Comparison of ENCODE assay signal across 9 cellular contexts in genomic region chr2:193966590-193966989, GRCh38.
DNase-seq lines count a peak whose midpoint lies in the region; ATAC-seq and TF ChIP-seq lines count a peak whose summit lies in the region.
"Had no signal": no experiment of that assay in that cellular context is flagged by ENCODE, and none has a peak within 500 bp of the region (broad histone marks: within the 10 kb centered on the region; RNA-seq: fewer than 3 reads in every experiment).

No MANE protein-coding gene starts in this region.

- H3K4me1 ChIP-seq in left lung = no peaks in the 10 kb centered on the region

- in situ Hi-C loops in brain microvascular endothelial cell (cut with HindIII; ENCODE audit: low pct_ligation_motif_present, low sequenced_read_pairs) (no loop called here), KBM-7 (cut with MboI; ENCODE audit: low pct_unique_long_range_greater_than_20kb, low sequenced_read_pairs) (no loop called here)

- H3K4me3 ChIP-seq in brain microvascular endothelial cell (ENCODE audit: low read depth, low read length) (no peak overlapping the region), left lung (no peak overlapping the region)

- H3K27me3 ChIP-seq in brain microvascular endothelial cell (replicated peaks) (no peaks in the 10 kb centered on the region), left lung (no peaks in the 10 kb centered on the region)

- intact Hi-C loops in left lung (cut with DNase I) = no loop called here

- DNase-seq in DMS53 (lab: John Stamatoyannopoulos, UW) (peak; percentile 83), M059J (ENCODE audit: low read depth) (peak; percentile 68), brain microvascular endothelial cell (peak; percentile 68), left lung (no peak), SK-N-DZ (ENCODE audit: low spot score) (no peak), KBM-7 (no peak), HEK293T (ENCODE audit: extremely low spot score) (no peak)
- no peak for DNase-seq in central memory CD4-positive, alpha-beta T cell
- DNase-seq: NCI-H1436 treated with DMSO at 0.1 percent for 48 hours had no signal

- H3K36me3 ChIP-seq in brain microvascular endothelial cell (replicated peaks) = no peaks in the 10 kb centered on the region
- H3K36me3 ChIP-seq in left lung = no peaks in the 10 kb centered on the region

- ATAC-seq in left lung = peak; percentile 48

- no peak overlapping the region for H3K27ac ChIP-seq in brain microvascular endothelial cell
- no peak overlapping the region for H3K27ac ChIP-seq in left lung

- TF ChIP-seq CTCF in brain microvascular endothelial cell (IDR thresholded peaks at IDR 0.05; ENCODE audit: low read depth, low read length, missing control alignments) = no peak
- no peak for TF ChIP-seq CTCF in left lung (IDR thresholded peaks at IDR 0.05)

- CTCF ChIA-PET in HEK293T (lab: Yijun Ruan, JAX) = interaction anchor here (0.7 kb wide), 1 partner anchor 32 kb away, joined by 3 read pairs; no protein-coding TSS in a partner anchor

- POLR2A ChIA-PET in HEK293T (lab: Yijun Ruan, JAX) = no interaction called here

- H3K9me3 ChIP-seq in left lung = no peaks in the 10 kb centered on the region

TF ChIP-seq in HEK293T, 16 proteins besides CTCF, POLR2A, EP300 and RAD21:
- TF ChIP-seq TARDBP (IDR thresholded peaks at IDR 0.05) (no peak), NFRKB (IDR thresholded peaks at IDR 0.05) (no peak), FOXK2 (IDR thresholded peaks at IDR 0.05) (no peak), LEF1 (IDR thresholded peaks at IDR 0.05; ENCODE audit: borderline replicate concordance) (no peak), SUZ12 (IDR thresholded peaks at IDR 0.05) (no peak), FOXA1 (IDR thresholded peaks at IDR 0.05) (no peak), CTBP1 (IDR thresholded peaks at IDR 0.05; ENCODE audit: borderline replicate concordance) (no peak), ARNT (IDR thresholded peaks at IDR 0.05) (no peak), SP1 (IDR thresholded peaks at IDR 0.05) (no peak), HDGF (IDR thresholded peaks at IDR 0.05; ENCODE audit: borderline replicate concordance) (no peak), BHLHE40 (IDR thresholded peaks at IDR 0.05; ENCODE audit: borderline replicate concordance) (no peak)
TF ChIP-seq in HEK293T: peak in this region for 0.

Comparison
In these comparisons a context has a peak if more than half of its experiments do, and no peak if none do; other contexts are left out.
1. DNase-seq: peak in DMS53 (single experiment), M059J (single experiment) and brain microvascular endothelial cell (single experiment); none in left lung (0 of 2), SK-N-DZ (single experiment), KBM-7 (single experiment), HEK293T (single experiment) and central memory CD4-positive, alpha-beta T cell (single experiment).